Comparison of ENCODE assay signal across 15 cellular contexts in genomic region chr9:109297899-109298298, GRCh38. TPM values are rescaled to one million over a fixed set of nuclear protein-coding genes. Genes with fewer than 3 reads are reported as not detected.
DNase-seq lines count a peak whose midpoint lies in the region; ATAC-seq and TF ChIP-seq lines count a peak whose summit lies in the region.
"Had no signal": no experiment of that assay in that cellular context is flagged by ENCODE, and none has a peak within 500 bp of the region (broad histone marks: within the 10 kb centered on the region; RNA-seq: fewer than 3 reads in every experiment).

No MANE protein-coding gene starts in this region.

- TF ChIP-seq CTCF in kidney epithelial cell (IDR thresholded peaks at IDR 0.05; ENCODE audit: insufficient read depth, low read length, poor library complexity, severe bottlenecking) (no peak), stomach (IDR thresholded peaks at IDR 0.05) (no peak)

- peaks cover 5 to 27% (median 14%) of the 10 kb centered on the region in 4 donors for H3K4me1 ChIP-seq in stomach
- H3K4me1 ChIP-seq: BE2C, right atrium auricular region had no signal

- no peak overlapping the region for H3K4me3 ChIP-seq in Jurkat, Clone E6-1 (ENCODE audit: low read length)
- H3K4me3 ChIP-seq in kidney epithelial cell (ENCODE audit: low read depth, low read length) (no peak overlapping the region), stomach (no peak overlapping the region)
- H3K4me3 ChIP-seq: right atrium auricular region had no signal

- intact Hi-C loops in stomach (cut with DNase I; ENCODE audit: low total_unique reads) = no loop called here

- TF ChIP-seq EP300 in stomach (IDR thresholded peaks at IDR 0.05) = no peak

- ATAC-seq in HG03108 (IDR thresholded peaks at IDR 0.05; ENCODE audit: unreplicated experiment) = no peak
- ATAC-seq: left lobe of liver had no signal

- WGBS in stomach, 5 donors = 14 to 35% (median 19%) methylated on average over 1 of the region's 1 CpG

- in situ Hi-C loops in Caki2 (cut with HindIII; ENCODE audit: low pct_unique_long_range_greater_than_20kb, low sequenced_read_pairs) = no loop called here

- H3K27me3 ChIP-seq in kidney epithelial cell (ENCODE audit: control insufficient read depth, insufficient read depth, low read length) (no peaks in the 10 kb centered on the region), stomach (no peaks in the 10 kb centered on the region)
- H3K27me3 ChIP-seq: BE2C, right atrium auricular region had no signal

- H3K27ac ChIP-seq in stomach = no peak overlapping the region
- H3K27ac ChIP-seq: right atrium auricular region had no signal

- peak; percentile 6 for DNase-seq in Caki2 (ENCODE audit: low read depth)
- DNase-seq in Jurkat, Clone E6-1 (ENCODE audit: low read depth, low spot score) = peak; percentile 55
- peak; percentile 97 for DNase-seq in amniotic epithelial cell (ENCODE audit: low read depth)
- peak; percentile 65 for DNase-seq in kidney epithelial cell (ENCODE audit: low read depth)
- DNase-seq in stomach = no peak
- DNase-seq in HuH-7 (ENCODE audit: low spot score) = no peak
- no peak for DNase-seq in NCI-H510A (lab: John Stamatoyannopoulos, UW)
- DNase-seq: BE2C; H7; NCI-H1436; NCI-H82; stimulated activated CD4-positive, alpha-beta T cell treated with anti-CD3 and anti-CD28 coated beads, Interleukin-4, amount 100 ng/mL, for 4 hours had no signal

- no peaks in the 10 kb centered on the region for H3K9me3 ChIP-seq in stomach
- H3K9me3 ChIP-seq: BE2C, right atrium auricular region had no signal

- H3K36me3 ChIP-seq in kidney epithelial cell (ENCODE audit: control insufficient read depth, insufficient read depth, low read length) (no peaks in the 10 kb centered on the region), stomach (no peaks in the 10 kb centered on the region)
- H3K36me3 ChIP-seq: BE2C, right atrium auricular region had no signal

- no peak for TF ChIP-seq POLR2A in stomach (IDR thresholded peaks at IDR 0.05)

RNA-seq across cellular contexts. Expression of gene EPB41L4B, which starts 23.0 kb away (rescaled TPM):
- 2.7 and 4.4 TPM in 2 replicates for total RNA-seq in Caki2 (2014; rRNA removed; shearing (Covaris generic); ENCODE audit: low replicate concordance)
- polyA plus RNA-seq in Jurkat, Clone E6-1 (2012; ENCODE audit: insufficient read depth, insufficient read length) = 5.9 TPM
- total RNA-seq in kidney epithelial cell = 9.6 and 11.0 TPM in 2 replicates
- 10 to 100 TPM; 12.3 to 52.4 (median 26.1) TPM for total RNA-seq in stomach
- polyA plus RNA-seq in stomach = 10 to 100 TPM in 2 of 3 donors, 1 to 10 TPM in 1; 9.2 to 44.3 (median 22.8) TPM

Comparison
In these comparisons a context has a peak if more than half of its experiments do, and no peak if none do; other contexts are left out.
1. DNase-seq: peak in Caki2 (single experiment), Jurkat, Clone E6-1 (single experiment), amniotic epithelial cell (single experiment) and kidney epithelial cell (single experiment); none in stomach (single experiment), HuH-7 (single experiment) and NCI-H510A (single experiment).